1 cellular context compared by ENCODE assay signal in genomic region chr17:82004485-82005455, GRCh38.
TF ChIP-seq lines count a peak whose summit lies in the region.

No MANE protein-coding gene starts in this region.

TF ChIP-seq in HepG2, 621 proteins besides CTCF, POLR2A, EP300 and RAD21 (continued from another document and continues in another):
- no peak for TF ChIP-seq RERE (CRISPR knock-in tag; IDR thresholded peaks at IDR 0.05; ENCODE audit: low read depth)
- TF ChIP-seq GATAD2A (CRISPR knock-in tag; IDR thresholded peaks at IDR 0.05) = no peak
- no peak for TF ChIP-seq ZNF441 (CRISPR knock-in tag; IDR thresholded peaks at IDR 0.05; ENCODE audit: borderline replicate concordance)
- no peak for TF ChIP-seq ZNF362 (CRISPR knock-in tag; IDR thresholded peaks at IDR 0.05; ENCODE audit: borderline replicate concordance)
- TF ChIP-seq FOXK2 (IDR thresholded peaks at IDR 0.05) = no peak
- 0 out of 2 replicates have a peak, but pooled peaks have one; percentile 40 for TF ChIP-seq BRD4 (CRISPR knock-in tag; IDR thresholded peaks at IDR 0.05)
- TF ChIP-seq IRF1 (CRISPR knock-in tag; IDR thresholded peaks at IDR 0.05; ENCODE audit: low read depth) = no peak
- 0 out of 2 replicates have a peak, but pooled peaks have one; percentile 48 for TF ChIP-seq ZNF547 (CRISPR knock-in tag; IDR thresholded peaks at IDR 0.05)
- TF ChIP-seq PRPF4 (IDR thresholded peaks at IDR 0.05; ENCODE audit: low read depth, low read length, poor library complexity, severe bottlenecking) = no peak
- TF ChIP-seq AKNA (CRISPR knock-in tag; IDR thresholded peaks at IDR 0.05; ENCODE audit: borderline replicate concordance) = no peak
- TF ChIP-seq ZNF17 (CRISPR knock-in tag; IDR thresholded peaks at IDR 0.05) = no peak
- no peak for TF ChIP-seq HINFP (CRISPR knock-in tag; IDR thresholded peaks at IDR 0.05; ENCODE audit: low read depth)
- peak; percentile 34; the same call in 1 of the 2 replicates for TF ChIP-seq ISL2 (CRISPR knock-in tag; IDR thresholded peaks at IDR 0.05)
- no peak; the same call in 1 of the 2 replicates for TF ChIP-seq ZFP91 (CRISPR knock-in tag; IDR thresholded peaks at IDR 0.05; ENCODE audit: borderline replicate concordance)
- no peak for TF ChIP-seq BRCA1 (CRISPR knock-in tag; IDR thresholded peaks at IDR 0.05)
- TF ChIP-seq AGO2 (optimal IDR thresholded peaks at IDR 0.05; ENCODE audit: low read depth, low read length) = peak; percentile 97
- TF ChIP-seq GTF2F1 (IDR thresholded peaks at IDR 0.05; ENCODE audit: low read length) = no peak
- TF ChIP-seq NONO (IDR thresholded peaks at IDR 0.05) = no peak
- TF ChIP-seq NONO (CRISPR knock-in tag; conservative IDR thresholded peaks at IDR 0.05) = peak; percentile 10; the same call in 1 of the 2 replicates
- 0 out of 2 replicates have a peak, but pooled peaks have one; percentile 17 for TF ChIP-seq CHCHD3 (CRISPR knock-in tag; IDR thresholded peaks at IDR 0.05)
- TF ChIP-seq TGIF2 (CRISPR knock-in tag; IDR thresholded peaks at IDR 0.05) = no peak
- TF ChIP-seq REL (CRISPR knock-in tag; conservative IDR thresholded peaks at IDR 0.05) = no peak
- no peak for TF ChIP-seq ZBTB34 (CRISPR knock-in tag; IDR thresholded peaks at IDR 0.05)
- TF ChIP-seq ZNF235 (CRISPR knock-in tag; IDR thresholded peaks at IDR 0.05; ENCODE audit: borderline replicate concordance) = no peak
- TF ChIP-seq ZNF639 (CRISPR knock-in tag; conservative IDR thresholded peaks at IDR 0.05) = no peak
- no peak for TF ChIP-seq SMAD1 (CRISPR knock-in tag; IDR thresholded peaks at IDR 0.05; ENCODE audit: borderline replicate concordance, low read depth)
- TF ChIP-seq FIP1L1 (IDR thresholded peaks at IDR 0.05; ENCODE audit: borderline replicate concordance, insufficient read depth, low read depth, low read length) = peak; percentile 23; the same call in 1 of the 2 replicates
- TF ChIP-seq ZNF615 (CRISPR knock-in tag; IDR thresholded peaks at IDR 0.05; ENCODE audit: borderline replicate concordance) = no peak
- peak; percentile 27; the same call in 1 of the 2 replicates for TF ChIP-seq ZBTB33 (CRISPR knock-in tag; IDR thresholded peaks at IDR 0.05)
- no peak for TF ChIP-seq ATAD3A (CRISPR knock-in tag; IDR thresholded peaks at IDR 0.05)
- TF ChIP-seq ZBTB4 (CRISPR knock-in tag; IDR thresholded peaks at IDR 0.05; ENCODE audit: borderline replicate concordance) = no peak
